8 cellular contexts compared by ENCODE assay signal in genomic region chr1:155598842-155599331, GRCh38. TPM values are rescaled to one million over a fixed set of nuclear protein-coding genes. Genes with fewer than 3 reads are reported as not detected.
DNase-seq lines count a peak whose midpoint lies in the region; ATAC-seq and TF ChIP-seq lines count a peak whose summit lies in the region.

No MANE protein-coding gene starts in this region.

- DNase-seq in NCI-H524 (lab: John Stamatoyannopoulos, UW) (peak; percentile 6 to 57), NCI-H524 treated with DMSO at 0.1 percent for 48 hours (lab: John Stamatoyannopoulos, UW) (no peak), right cardiac atrium (peak in 2 of 3 donors; percentile 39 to 63), NCI-H1048 (lab: John Stamatoyannopoulos, UW) (no peak), NCI-H2029 (lab: John Stamatoyannopoulos, UW) (no peak), PC-9 (no peak)
- DNase-seq in activated naive CD8-positive, alpha-beta T cell treated with anti-CD3 and anti-CD28 coated beads for 36 hours = no peak

- no peak overlapping the region for H3K27ac ChIP-seq in right cardiac atrium (ENCODE audit: low read length)
- H3K27ac ChIP-seq in PC-9 = no peak overlapping the region

- H3K4me2 ChIP-seq in PC-9 = no peak overlapping the region

- peaks cover 12% of the 10 kb centered on the region for H3K4me1 Mint-ChIP-seq in activated naive CD8-positive, alpha-beta T cell treated with anti-CD3 and anti-CD28 coated beads for 36 hours
- H3K4me1 Mint-ChIP-seq in stimulated activated memory B cell treated with anti-CD40 and anti-IgM and Interleukin-4, amounts not matched to agents 10 μg/mL and 1 μg/mL and 100 μg/mL, for 72 hours = peaks cover 12% of the 10 kb centered on the region

- no peaks in the 10 kb centered on the region for H4K20me1 ChIP-seq in PC-9 (ENCODE audit: insufficient read depth)

- CTCF ChIA-PET in PC-9 (lab: Charles Lee) = no interaction called here

- H3K9me3 Mint-ChIP-seq in activated naive CD8-positive, alpha-beta T cell treated with anti-CD3 and anti-CD28 coated beads for 36 hours = no peaks in the 10 kb centered on the region
- no peaks in the 10 kb centered on the region for H3K9me3 Mint-ChIP-seq in stimulated activated memory B cell treated with anti-CD40 and anti-IgM and Interleukin-4, amounts not matched to agents 10 μg/mL and 1 μg/mL and 100 μg/mL, for 72 hours

- H3K4me1 ChIP-seq in right cardiac atrium (ENCODE audit: control insufficient read depth, insufficient read depth, low read length) = no peaks in the 10 kb centered on the region
- H3K4me1 ChIP-seq in PC-9 (replicated peaks; ENCODE audit: insufficient read depth) = no peaks in the 10 kb centered on the region

- H3K4me3 ChIP-seq in right cardiac atrium (ENCODE audit: low read length) (no peak overlapping the region), PC-9 (no peak overlapping the region)

- WGBS in right cardiac atrium = 14% methylated on average over 12 of the region's 12 CpGs

- H3K9me3 ChIP-seq in right cardiac atrium (ENCODE audit: control insufficient read depth, low read length) (no peaks in the 10 kb centered on the region), PC-9 (ENCODE audit: insufficient read depth, low read depth) (no peaks in the 10 kb centered on the region)

- peak overlapping the region; percentile 68 for H3K4me3 Mint-ChIP-seq in activated naive CD8-positive, alpha-beta T cell treated with anti-CD3 and anti-CD28 coated beads for 36 hours
- peak overlapping the region; percentile 45 for H3K4me3 Mint-ChIP-seq in stimulated activated memory B cell treated with anti-CD40 and anti-IgM and Interleukin-4, amounts not matched to agents 10 μg/mL and 1 μg/mL and 100 μg/mL, for 72 hours

- H3K27me3 ChIP-seq in right cardiac atrium (ENCODE audit: control insufficient read depth, insufficient read depth) (no peaks in the 10 kb centered on the region), PC-9 (ENCODE audit: insufficient read depth, low read depth) (no peaks in the 10 kb centered on the region)

- H3K9me2 ChIP-seq in PC-9 (ENCODE audit: insufficient read depth) = no peaks in the 10 kb centered on the region

- no peaks in the 10 kb centered on the region for H3K36me3 ChIP-seq in PC-9 (ENCODE audit: low read depth)

- no peaks in the 10 kb centered on the region for H3K36me3 Mint-ChIP-seq in activated naive CD8-positive, alpha-beta T cell treated with anti-CD3 and anti-CD28 coated beads for 36 hours
- no peaks in the 10 kb centered on the region for H3K36me3 Mint-ChIP-seq in stimulated activated memory B cell treated with anti-CD40 and anti-IgM and Interleukin-4, amounts not matched to agents 10 μg/mL and 1 μg/mL and 100 μg/mL, for 72 hours

- H3K79me2 ChIP-seq in PC-9 (ENCODE audit: low read depth) = no peaks in the 10 kb centered on the region

- peak; percentile 38 to 54 for ATAC-seq in right cardiac atrium
- ATAC-seq in stimulated activated memory B cell treated with anti-CD40 and anti-IgM and Interleukin-4, amounts not matched to agents 10 μg/mL and 1 μg/mL and 100 μg/mL, for 72 hours = no peak

- TF ChIP-seq CTCF in PC-9 (conservative IDR thresholded peaks at IDR 0.05) = no peak

- H3F3A ChIP-seq in PC-9 (ENCODE audit: insufficient read depth, low read depth) = no peaks in the 10 kb centered on the region; the same call in 1 of the 2 replicates

- no peak overlapping the region for H2AFZ ChIP-seq in PC-9

- no peak overlapping the region for H3K27ac Mint-ChIP-seq in activated naive CD8-positive, alpha-beta T cell treated with anti-CD3 and anti-CD28 coated beads for 36 hours
- peak overlapping the region; percentile 27 for H3K27ac Mint-ChIP-seq in stimulated activated memory B cell treated with anti-CD40 and anti-IgM and Interleukin-4, amounts not matched to agents 10 μg/mL and 1 μg/mL and 100 μg/mL, for 72 hours

- H3K27me3 Mint-ChIP-seq in activated naive CD8-positive, alpha-beta T cell treated with anti-CD3 and anti-CD28 coated beads for 36 hours = no peaks in the 10 kb centered on the region
- H3K27me3 Mint-ChIP-seq in stimulated activated memory B cell treated with anti-CD40 and anti-IgM and Interleukin-4, amounts not matched to agents 10 μg/mL and 1 μg/mL and 100 μg/mL, for 72 hours = no peaks in the 10 kb centered on the region

- intact Hi-C loops in right cardiac atrium (cut with DNase I) (loop anchor here in 2 of 4 donors (10.0 kb wide), 3 partner anchors 254 to 344 kb away; partner anchors contain the start of gene ENTREP3 (in 1 of the 2)), PC-9 (cut with micrococcal nuclease; ENCODE audit: unreplicated experiment) (no loop called here)

- BruUV-seq in PC-9 (replicated peaks; lab: Mats Ljungman, UMichigan) = no TSS peak

- POLR2A ChIA-PET in PC-9 (lab: Charles Lee; ENCODE audit: unreplicated experiment) = interaction anchor here (0.6 to 0.7 kb wide), 2 partner anchors 25 to 137 kb away, joined by 3 to 14 read pairs; no protein-coding TSS in a partner anchor

RNA-seq across cellular contexts. Expression of gene MSTO1, which starts 11.1 kb away (rescaled TPM):
- 10 to 100 TPM; 85.1 to 99.1 TPM for total RNA-seq in activated naive CD8-positive, alpha-beta T cell treated with anti-CD3 and anti-CD28 coated beads for 36 hours
- total RNA-seq in right cardiac atrium = 10 to 100 TPM; 13.5 to 28.2 (median 16.8) TPM
- 11.5 TPM for polyA plus RNA-seq in right cardiac atrium
- 21.3 and 21.5 TPM in 2 replicates for total RNA-seq in PC-9 (2021)

RNA-seq across cellular contexts. Expression of gene ASH1L, which starts 36.3 kb away (rescaled TPM):
- 10 to 100 TPM; 17.6 to 18.9 TPM for total RNA-seq in activated naive CD8-positive, alpha-beta T cell treated with anti-CD3 and anti-CD28 coated beads for 36 hours
- 10 to 100 TPM; 47.8 to 57.7 (median 50.4) TPM for total RNA-seq in right cardiac atrium
- polyA plus RNA-seq in right cardiac atrium = 11.3 TPM
- 29.4 and 36.0 TPM in 2 replicates for total RNA-seq in PC-9 (2021)

Comparison
In these comparisons a context has a peak if more than half of its experiments do, and no peak if none do; other contexts are left out.
1. DNase-seq: peak in NCI-H524 (2 of 2) and right cardiac atrium (2 of 3); none in NCI-H524 treated with DMSO at 0.1 percent for 48 hours (single experiment), activated naive CD8-positive, alpha-beta T cell treated with anti-CD3 and anti-CD28 coated beads for 36 hours (single experiment), NCI-H1048 (single experiment), NCI-H2029 (single experiment) and PC-9 (0 of 2).